In genomic region chr19:2612619-2613249, GRCh38 we compare ENCODE assay signal across 25 cellular contexts.
DNase-seq lines count a peak whose midpoint lies in the region; ATAC-seq, FAIRE-seq and TF ChIP-seq lines count a peak whose summit lies in the region.
"Had no signal": no experiment of that assay in that cellular context is flagged by ENCODE, and none has a peak within 500 bp of the region (broad histone marks: within the 10 kb centered on the region; RNA-seq: fewer than 3 reads in every experiment).

No MANE protein-coding gene starts in this region.

- TF ChIP-seq CTCF in right atrium auricular region (IDR thresholded peaks at IDR 0.05) (no peak), OCI-LY7 (conservative IDR thresholded peaks at IDR 0.05; ENCODE audit: low read length) (no peak), lower lobe of right lung (IDR thresholded peaks at IDR 0.05) (no peak), type B pancreatic cell (conservative IDR thresholded peaks at IDR 0.05) (no peak)

- ATAC-seq in lower lobe of right lung (no peak), HG03565 (IDR thresholded peaks at IDR 0.05; ENCODE audit: unreplicated experiment) (no peak)
- ATAC-seq: left lobe of liver had no signal

- peaks cover 0 to 23% of the 10 kb centered on the region in 2 donors for H3K4me1 ChIP-seq in right atrium auricular region
- H3K4me1 ChIP-seq in OCI-LY7 (ENCODE audit: insufficient read depth, low read length, poor library complexity, severe bottlenecking), result peaks cover 89% of the 10 kb centered on the region
- peaks cover 44% of the 10 kb centered on the region for H3K4me1 ChIP-seq in lower lobe of right lung

- no peaks in the 10 kb centered on the region for H4K20me1 ChIP-seq in OCI-LY7 (ENCODE audit: insufficient read depth, low read length)

- peak overlapping the region; percentile 58 for H3K4me2 ChIP-seq in OCI-LY7 (ENCODE audit: low read length)

- H3K9me3 ChIP-seq in right atrium auricular region (no peaks in the 10 kb centered on the region), OCI-LY7 (ENCODE audit: low read length) (peaks cover 6% of the 10 kb centered on the region; the same call in 1 of the 2 replicates), lower lobe of right lung (no peaks in the 10 kb centered on the region)
- H3K9me3 ChIP-seq: colonic mucosa, suprapubic skin had no signal

- H2AFZ ChIP-seq in OCI-LY7 (ENCODE audit: low read length), result peak overlapping the region; percentile 56; the same call in 1 of the 2 replicates

- no peaks in the 10 kb centered on the region for H3K79me2 ChIP-seq in OCI-LY7 (ENCODE audit: insufficient read depth, low read depth, low read length)

- no TSS peak for BruUV-seq in OCI-LY7 (replicated peaks; lab: Mats Ljungman, UMichigan)

- H3K4me3 ChIP-seq in right atrium auricular region (no peak overlapping the region), OCI-LY7 (ENCODE audit: low read depth, low read length, poor library complexity, severe bottlenecking) (peak overlapping the region; percentile 18), lower lobe of right lung (no peak overlapping the region)
- H3K4me3 ChIP-seq: colonic mucosa, suprapubic skin had no signal

- H3K9me2 ChIP-seq in OCI-LY7 (ENCODE audit: insufficient read depth, low read length), result no peaks in the 10 kb centered on the region

- H3K27me3 ChIP-seq in right atrium auricular region (no peaks in the 10 kb centered on the region), lower lobe of right lung (ENCODE audit: low read depth) (no peaks in the 10 kb centered on the region)
- H3K27me3 ChIP-seq: brain microvascular endothelial cell, colonic mucosa had no signal

- DNase-seq in cardiac septum (ENCODE audit: low spot score) (peak; percentile 43), right atrium auricular region (ENCODE audit: low spot score) (no peak), OCI-LY7 (ENCODE audit: low spot score) (no peak), lower lobe of right lung (peak; percentile 32), type B pancreatic cell (ENCODE audit: extremely low spot score, unreplicated experiment) (no peak), HTR-8/SVneo (ENCODE audit: insufficient read length, low spot score) (no peak), NCI-H510A treated with DMSO at 0.1 percent for 48 hours (lab: John Stamatoyannopoulos, UW) (no peak)
- DNase-seq: activated CD4-positive, alpha-beta T cell treated with anti-CD3 and anti-CD28 coated beads for 4 hours; brain microvascular endothelial cell; CD4-positive, CD25-positive, alpha-beta regulatory T cell; colonic mucosa; DMS 273 treated with DMSO at 0.1 percent for 48 hours; glutamatergic neuron; HCEC 1CT; NCI-H1417 treated with DMSO at 0.1 percent for 48 hours; NCI-H774; OCI-M1; retina had no signal

- POLR2A ChIA-PET in OCI-LY7 (lab: Charles Lee), result interaction anchor here (0.6 to 8.0 kb wide), 4 partner anchors 10 to 136 kb away, joined by 3 to 72 read pairs (median 6); partner anchors contain the start of gene GADD45B

- no peaks in the 10 kb centered on the region for H3K9me3 Mint-ChIP-seq in type B pancreatic cell
- H3K9me3 Mint-ChIP-seq: CD4-positive, CD25-positive, alpha-beta regulatory T cell; T-cell had no signal

- no peaks in the 10 kb centered on the region for H3K36me3 ChIP-seq in right atrium auricular region
- H3K36me3 ChIP-seq in OCI-LY7 (ENCODE audit: insufficient read depth, low read length), result no peaks in the 10 kb centered on the region
- no peaks in the 10 kb centered on the region for H3K36me3 ChIP-seq in lower lobe of right lung
- H3K36me3 ChIP-seq: brain microvascular endothelial cell, colonic mucosa, suprapubic skin had no signal

- no peak overlapping the region for H3K4me3 Mint-ChIP-seq in type B pancreatic cell

- H3K27ac ChIP-seq in right atrium auricular region (no peak overlapping the region), OCI-LY7 (ENCODE audit: low read depth, low read length, poor library complexity, severe bottlenecking) (peak overlapping the region; percentile 76), lower lobe of right lung (no peak overlapping the region)
- H3K27ac ChIP-seq: brain microvascular endothelial cell, colonic mucosa, suprapubic skin had no signal

- CTCF ChIA-PET in OCI-LY7 (lab: Charles Lee; ENCODE audit: unreplicated experiment), result no interaction called here

- H3K27me3 Mint-ChIP-seq in type B pancreatic cell, result peaks cover 13% of the 10 kb centered on the region

- H3K27ac Mint-ChIP-seq in type B pancreatic cell, result peak overlapping the region; percentile 69
- H3K27ac Mint-ChIP-seq: activated T-helper 1 cell treated with anti-CD3 and anti-CD28 coated beads, Interleukin-12 subunit alpha, Interleukin-12 subunit beta, Interleukin-2, Interleukin-4 antibody, amounts not matched to agents 30 ng/mL and 10 ng/mL and 1 ng/mL, durations not matched to agents 14 hours and 24 hours and 36 hours; T-cell had no signal

- no peak for FAIRE-seq in HTR-8/SVneo (lab: Jason Lieb, UNC)
- FAIRE-seq: endometrium, TTC549 had no signal

- intact Hi-C loops in cardiac septum (cut with DNase I), result loop anchor here (10.0 kb wide), 1 partner anchor 338 kb away; no protein-coding TSS in a partner anchor
- intact Hi-C loops in OCI-LY7 (cut with micrococcal nuclease; ENCODE audit: unreplicated experiment), result loop anchor here (1.0 to 10.0 kb wide), 3 partner anchors 25 to 448 kb away; partner anchors contain the start of genes DOT1L, PLEKHJ1 and SF3A2
- intact Hi-C loops in lower lobe of right lung (cut with DNase I), result loop anchor here (10.0 kb wide), 1 partner anchor 138 kb away; the partner anchor contains the start of gene GADD45B

- no peaks in the 10 kb centered on the region for H3K36me3 Mint-ChIP-seq in type B pancreatic cell
- H3K36me3 Mint-ChIP-seq: CD4-positive, CD25-positive, alpha-beta regulatory T cell; T-cell had no signal

- H3K4me1 Mint-ChIP-seq in type B pancreatic cell (ENCODE audit: unreplicated experiment), result no peaks in the 10 kb centered on the region

Comparison
In these comparisons a context has a peak if more than half of its experiments do, and no peak if none do; other contexts are left out.
1. DNase-seq: peak in cardiac septum (single experiment) and lower lobe of right lung (single experiment); none in right atrium auricular region (single experiment), OCI-LY7 (single experiment), type B pancreatic cell (single experiment), HTR-8/SVneo (single experiment) and NCI-H510A treated with DMSO at 0.1 percent for 48 hours (single experiment).